ENCODE assay signal across 1 cellular context in genomic region chr15:49273734-49274318, GRCh38.
TF ChIP-seq lines count a peak whose summit lies in the region.

No MANE protein-coding gene starts in this region.

TF ChIP-seq in HEK293, 187 proteins besides CTCF, POLR2A, EP300 and RAD21 (continued from another document):
- TF ChIP-seq ZBTB11 (tag by site-specific recombination; conservative IDR thresholded peaks at IDR 0.05; ENCODE audit: low read depth), result no peak
